28 cellular contexts compared by ENCODE assay signal in genomic region chr5:59756373-59757035, GRCh38.
A peak's percentile ranks its signal among the peaks of the same experiment; 100 is the strongest.
DNase-seq lines count a peak whose midpoint lies in the region; ATAC-seq and TF ChIP-seq lines count a peak whose summit lies in the region.
"Had no signal": no experiment of that assay in that cellular context is flagged by ENCODE, and none has a peak within 500 bp of the region (broad histone marks: within the 10 kb centered on the region; RNA-seq: fewer than 3 reads in every experiment).

No MANE protein-coding gene starts in this region.

- H3K9me3 Mint-ChIP-seq in MCF 10A (ENCODE audit: unreplicated experiment): no peaks in the 10 kb centered on the region
- H3K9me3 Mint-ChIP-seq in endodermal cell: no peaks in the 10 kb centered on the region
- H3K9me3 Mint-ChIP-seq: activated CD8-positive, alpha-beta T cell treated with anti-CD3 and anti-CD28 coated beads for 36 hours; CD8-positive, alpha-beta T cell; central memory CD8-positive, alpha-beta T cell; natural killer cell treated with Interleukin-12 subunit alpha and Interleukin-12 subunit beta and Interleukin-15 and Interleukin-18, amount 100 ng/mL, for 72 hours had no signal

- H3K4me3 ChIP-seq in breast epithelium (no peak overlapping the region), transverse colon (no peak overlapping the region), endodermal cell (ENCODE audit: low read length) (no peak overlapping the region)
- H3K4me3 ChIP-seq: ascending aorta, gastroesophageal sphincter, skin epidermis, tibial nerve had no signal

- no peaks in the 10 kb centered on the region for H3K36me3 ChIP-seq in breast epithelium
- H3K36me3 ChIP-seq in transverse colon: no peaks in the 10 kb centered on the region
- H3K36me3 ChIP-seq in endodermal cell (ENCODE audit: control insufficient read depth, insufficient read depth, low read length): no peaks in the 10 kb centered on the region
- H3K36me3 ChIP-seq: ascending aorta, gastroesophageal sphincter, tibial nerve had no signal

- no peaks in the 10 kb centered on the region for H3K27me3 Mint-ChIP-seq in MCF 10A (ENCODE audit: insufficient read depth, unreplicated experiment)
- peaks cover 9% of the 10 kb centered on the region for H3K27me3 Mint-ChIP-seq in endodermal cell (ENCODE audit: insufficient read depth)
- H3K27me3 Mint-ChIP-seq: activated CD8-positive, alpha-beta T cell treated with anti-CD3 and anti-CD28 coated beads for 36 hours; central memory CD8-positive, alpha-beta T cell; natural killer cell treated with Interleukin-12 subunit alpha and Interleukin-12 subunit beta and Interleukin-15 and Interleukin-18, amount 100 ng/mL, for 72 hours; T-helper 17 cell had no signal

- no peak overlapping the region for H3K9ac ChIP-seq in endodermal cell (ENCODE audit: extremely low read depth, low read length, poor library complexity, severe bottlenecking)

- H3K4me3 Mint-ChIP-seq in MCF 10A (ENCODE audit: unreplicated experiment): no peak overlapping the region
- no peak overlapping the region for H3K4me3 Mint-ChIP-seq in endodermal cell
- H3K4me3 Mint-ChIP-seq: activated CD8-positive, alpha-beta T cell treated with anti-CD3 and anti-CD28 coated beads for 36 hours; activated naive CD8-positive, alpha-beta T cell; CD8-positive, alpha-beta T cell; central memory CD8-positive, alpha-beta T cell; natural killer cell treated with Interleukin-12 subunit alpha and Interleukin-12 subunit beta and Interleukin-15 and Interleukin-18, amount 100 ng/mL, for 72 hours; T-helper 17 cell had no signal

- no peak for TF ChIP-seq CTCF in MCF 10A (IDR thresholded peaks at IDR 0.05; ENCODE audit: unreplicated experiment)
- TF ChIP-seq CTCF in breast epithelium (IDR thresholded peaks at IDR 0.05): no peak
- no peak for TF ChIP-seq CTCF in transverse colon (IDR thresholded peaks at IDR 0.05)
- TF ChIP-seq CTCF in endodermal cell (conservative IDR thresholded peaks at IDR 0.05): no peak

- POLR2A ChIA-PET in MCF 10A (lab: Yijun Ruan, JAX): interaction anchor here (0.7 to 8.3 kb wide), 10 partner anchors 9 to 165 kb away, joined by 3 to 134 read pairs (median 4); no protein-coding TSS in a partner anchor

- in situ Hi-C loops in transverse colon (cut with MboI; ENCODE audit: low pct_ligation_motif_present in 1 of 4, low pct_unique_long_range_greater_than_20kb in 1 of 4, low sequenced_read_pairs in 3 of 4): no loop called here

- TF ChIP-seq EP300 in transverse colon (IDR thresholded peaks at IDR 0.05; ENCODE audit: low read depth): no peak

- H3K4me1 ChIP-seq in breast epithelium: no peaks in the 10 kb centered on the region
- H3K4me1 ChIP-seq in transverse colon: peaks cover 10 to 20% (median 16%) of the 10 kb centered on the region in 4 donors
- no peaks in the 10 kb centered on the region for H3K4me1 ChIP-seq in endodermal cell (ENCODE audit: control insufficient read depth, insufficient read depth, low read length)
- H3K4me1 ChIP-seq: ascending aorta, gastroesophageal sphincter, tibial nerve had no signal

- H3K4me1 Mint-ChIP-seq in MCF 10A (ENCODE audit: insufficient read depth, unreplicated experiment) (peaks cover 38% of the 10 kb centered on the region), endodermal cell (no peaks in the 10 kb centered on the region)
- H3K4me1 Mint-ChIP-seq: central memory CD8-positive, alpha-beta T cell; T-helper 17 cell had no signal

- H3K27ac ChIP-seq in breast epithelium: no peak overlapping the region
- no peak overlapping the region for H3K27ac ChIP-seq in transverse colon
- H3K27ac ChIP-seq in endodermal cell (ENCODE audit: low read depth, low read length): no peak overlapping the region
- H3K27ac ChIP-seq: ascending aorta, gastroesophageal sphincter, RWPE1, skin epidermis, tibial nerve had no signal

- BruUV-seq in MCF 10A (replicated peaks; lab: Mats Ljungman, UMichigan): no TSS peak

- 77 to 90% methylated on average over 6 to 7 of the region's 7 CpGs for WGBS in transverse colon (ENCODE audit: low coverage in 1 of 2), 2 donors
- WGBS in endodermal cell (ENCODE audit: insufficient coverage in 1 of 2, insufficient read length in 1 of 2), 2 experiments: 94 to 96% methylated on average over 6 to 7 of the region's 7 CpGs

- H3K9me3 ChIP-seq in breast epithelium (no peaks in the 10 kb centered on the region), transverse colon (no peaks in the 10 kb centered on the region), endodermal cell (ENCODE audit: control insufficient read depth, low read length) (no peaks in the 10 kb centered on the region)
- H3K9me3 ChIP-seq: ascending aorta, gastroesophageal sphincter, tibial nerve had no signal

- H3K27ac Mint-ChIP-seq in MCF 10A (ENCODE audit: low read depth, unreplicated experiment) (peak overlapping the region; percentile 67), endodermal cell (no peak overlapping the region)
- H3K27ac Mint-ChIP-seq: activated CD8-positive, alpha-beta T cell treated with anti-CD3 and anti-CD28 coated beads for 36 hours; activated naive CD8-positive, alpha-beta T cell; CD8-positive, alpha-beta T cell; natural killer cell treated with Interleukin-12 subunit alpha and Interleukin-12 subunit beta and Interleukin-15 and Interleukin-18, amount 100 ng/mL, for 72 hours; T-helper 17 cell had no signal

- CTCF ChIA-PET in MCF 10A (lab: Yijun Ruan, JAX): interaction anchor here (0.6 to 1.8 kb wide), 6 partner anchors 9 to 250 kb away, joined by 3 to 7 read pairs (median 4); no protein-coding TSS in a partner anchor

- peak; percentile 88 for ATAC-seq in left colon
- ATAC-seq: activated CD8-positive, alpha-beta T cell treated with anti-CD3 and anti-CD28 coated beads for 36 hours; CD8-positive, alpha-beta T cell; gastroesophageal sphincter; HCT116; left ventricle myocardium superior; natural killer cell treated with Interleukin-12 subunit alpha and Interleukin-12 subunit beta and Interleukin-15 and Interleukin-18, amount 100 ng/mL, for 72 hours; T-helper 17 cell had no signal

- intact Hi-C loops in MCF 10A (cut with micrococcal nuclease) (no loop called here), breast epithelium (cut with DNase I; ENCODE audit: low total_unique reads) (no loop called here), left colon (cut with DNase I, micrococcal nuclease) (no loop called here), transverse colon (cut with DNase I; ENCODE audit: low total_unique reads) (no loop called here)

- no peak for DNase-seq in MCF 10A (ENCODE audit: unreplicated experiment)
- no peak for DNase-seq in breast epithelium (ENCODE audit: low spot score in 2 of 2)
- DNase-seq in RPMI7951 (ENCODE audit: low read depth): peak; percentile 22
- peak in 1 of 2 donors; percentile 16 for DNase-seq in left colon
- DNase-seq in transverse colon: peak; percentile 54
- no peak for DNase-seq in endodermal cell
- DNase-seq in GOT3 (lab: John Stamatoyannopoulos, UW): no peak
- DNase-seq in NCI-H2196 treated with DMSO at 0.1 percent for 48 hours (lab: John Stamatoyannopoulos, UW; ENCODE audit: unreplicated experiment): no peak
- DNase-seq: 8988T; activated CD4-positive, CD25-positive, alpha-beta regulatory T cell treated with anti-CD3 and anti-CD28 coated beads, Interleukin-2, amount 50 U/mL, for 72 hours; activated CD8-positive, alpha-beta T cell treated with anti-CD3 and anti-CD28 coated beads for 36 hours; CD8-positive, alpha-beta T cell; dermis blood vessel endothelial cell; DMS79; left ventricle myocardium superior; NCI-H1694; NCI-H526; stimulated activated CD8-positive, alpha-beta memory T cell treated with anti-CD3 and anti-CD28 coated beads, Interleukin-4, amount 100 ng/mL, for 48 hours; T-helper 17 cell had no signal

- peaks cover 8% of the 10 kb centered on the region for H3K36me3 Mint-ChIP-seq in MCF 10A (ENCODE audit: insufficient read depth, unreplicated experiment)
- no peaks in the 10 kb centered on the region for H3K36me3 Mint-ChIP-seq in endodermal cell (ENCODE audit: low read depth)
- H3K36me3 Mint-ChIP-seq: activated naive CD8-positive, alpha-beta T cell; CD8-positive, alpha-beta T cell; natural killer cell treated with Interleukin-12 subunit alpha and Interleukin-12 subunit beta and Interleukin-15 and Interleukin-18, amount 100 ng/mL, for 72 hours had no signal

- TF ChIP-seq POLR2A in breast epithelium (IDR thresholded peaks at IDR 0.05) (no peak), transverse colon (IDR thresholded peaks at IDR 0.05) (no peak)

- H3K27me3 ChIP-seq in breast epithelium (no peaks in the 10 kb centered on the region), transverse colon (no peaks in the 10 kb centered on the region), endodermal cell (ENCODE audit: control insufficient read depth, insufficient read depth, low read length, poor library complexity, severe bottlenecking) (no peaks in the 10 kb centered on the region)
- H3K27me3 ChIP-seq: ascending aorta, gastroesophageal sphincter, tibial nerve had no signal

Comparison
In these comparisons a context has a peak if more than half of its experiments do, and no peak if none do; other contexts are left out.
1. DNase-seq: peak in RPMI7951 (single experiment) and transverse colon (single experiment); none in MCF 10A (single experiment), breast epithelium (0 of 2), endodermal cell (single experiment), GOT3 (single experiment) and NCI-H2196 treated with DMSO at 0.1 percent for 48 hours (single experiment).